ENCODE assay signal across 16 cellular contexts in genomic region chr3:27228805-27229204, GRCh38.
DNase-seq lines count a peak whose midpoint lies in the region; ATAC-seq, FAIRE-seq and TF ChIP-seq lines count a peak whose summit lies in the region.
"Had no signal": no experiment of that assay in that cellular context is flagged by ENCODE, and none has a peak within 500 bp of the region (broad histone marks: within the 10 kb centered on the region; RNA-seq: fewer than 3 reads in every experiment).

No MANE protein-coding gene starts in this region.

- H3K4me3 Mint-ChIP-seq in T-helper 17 cell, result no peak overlapping the region
- H3K4me3 Mint-ChIP-seq: stimulated activated naive B cell treated with anti-CD40 and anti-IgM and Interleukin-4, amounts not matched to agents 10 μg/mL and 1 μg/mL and 100 μg/mL, for 72 hours had no signal

- ATAC-seq in GM21529 (IDR thresholded peaks at IDR 0.05; ENCODE audit: unreplicated experiment) (peak; percentile 70), HG02763 (IDR thresholded peaks at IDR 0.05; ENCODE audit: unreplicated experiment) (no peak), HG02588 (IDR thresholded peaks at IDR 0.05; ENCODE audit: unreplicated experiment) (no peak), HG03439 (IDR thresholded peaks at IDR 0.05; ENCODE audit: unreplicated experiment) (no peak), T-helper 17 cell (no peak)
- ATAC-seq: heart left ventricle; pancreas; stimulated activated naive B cell treated with anti-CD40 and anti-IgM and Interleukin-4, amounts not matched to agents 10 μg/mL and 1 μg/mL and 100 μg/mL, for 72 hours had no signal

- no peaks in the 10 kb centered on the region for H3K9me3 ChIP-seq in H1 (ENCODE audit: insufficient read depth in 2 of 2, low read depth in 1 of 2, low read length in 1 of 2)
- H3K9me3 ChIP-seq in T-helper 17 cell (ENCODE audit: control insufficient read depth, low read length, poor library complexity, severe bottlenecking), result no peaks in the 10 kb centered on the region
- H3K9me3 ChIP-seq: pancreas, uterus had no signal

- H3K4me1 Mint-ChIP-seq in T-helper 17 cell, result no peaks in the 10 kb centered on the region
- H3K4me1 Mint-ChIP-seq: stimulated activated naive B cell treated with anti-CD40 and anti-IgM and Interleukin-4, amounts not matched to agents 10 μg/mL and 1 μg/mL and 100 μg/mL, for 72 hours had no signal

- H3K4me1 ChIP-seq in H1 (replicated peaks in 1 of 4; ENCODE audit: control insufficient read depth in 3 of 4, insufficient read depth in 4 of 4, low read length in 3 of 4), result no peaks in the 10 kb centered on the region
- H3K4me1 ChIP-seq: pancreas, uterus had no signal

- no peak overlapping the region for H4K91ac ChIP-seq in H1 (replicated peaks; ENCODE audit: insufficient read length, low read length)

- H3K27ac ChIP-seq in C4-2B (no peak overlapping the region), H1 (ENCODE audit: low read depth, low read length) (no peak overlapping the region)
- H3K27ac ChIP-seq: heart left ventricle, pancreas, uterus had no signal

- H3K27me3 ChIP-seq in H1 (replicated peaks in 1 of 4; ENCODE audit: control insufficient read depth in 3 of 4, extremely low read depth in 1 of 4, insufficient read depth in 3 of 4, low read length in 3 of 4), result no peaks in the 10 kb centered on the region
- H3K27me3 ChIP-seq: heart left ventricle, pancreas, uterus had no signal

- no peak overlapping the region for H2BK12ac ChIP-seq in H1 (ENCODE audit: low read depth, low read length)

- H2AFZ ChIP-seq in H1 (ENCODE audit: low read length), result no peak overlapping the region

- peak; percentile 69 for FAIRE-seq in H1 (lab: Jason Lieb, UNC)
- FAIRE-seq: RCC 7860 had no signal

- no peak overlapping the region for H3K9ac ChIP-seq in H1 (replicated peaks in 1 of 4; ENCODE audit: extremely low read depth in 1 of 4, low read depth in 3 of 4, low read length in 3 of 4)

- no peak overlapping the region for H2BK15ac ChIP-seq in H1 (ENCODE audit: low read length)

- no peaks in the 10 kb centered on the region for H3K27me3 Mint-ChIP-seq in T-helper 17 cell
- H3K27me3 Mint-ChIP-seq: stimulated activated naive B cell treated with anti-CD40 and anti-IgM and Interleukin-4, amounts not matched to agents 10 μg/mL and 1 μg/mL and 100 μg/mL, for 72 hours had no signal

- H3K79me1 ChIP-seq in H1 (ENCODE audit: low read depth, low read length), result no peaks in the 10 kb centered on the region

- peak in 1 of 2 experiments; percentile 23 for DNase-seq in H1 (ENCODE audit: low read depth in 1 of 2, low spot score in 2 of 2)
- DNase-seq in T-helper 17 cell, result no peak
- DNase-seq: activated CD8-positive, alpha-beta memory T cell treated with anti-CD3 and anti-CD28 coated beads, Interleukin-2, amount 50 U/mL, for 48 hours; amniotic stem cell; heart left ventricle; pancreas; stimulated activated CD4-positive, alpha-beta T cell treated with anti-CD3 and anti-CD28 coated beads, Interleukin-2, amount 100 ng/mL, for 24 hours; stimulated activated naive B cell treated with anti-CD40 and anti-IgM and Interleukin-4, amounts not matched to agents 10 μg/mL and 1 μg/mL and 100 μg/mL, for 72 hours; uterus had no signal

- WGBS in H1 (ENCODE audit: extremely low coverage in 1 of 2, insufficient coverage in 1 of 2, insufficient read length in 1 of 2, insufficient replicate concordance in 2 of 2, low coverage in 1 of 2, low lambda C conversion rate in 2 of 2, missing lambda C conversion rate in 1 of 2), 2 experiments, result 33% methylated on average over 2 of the region's 2 CpGs; no CpG with 5 or more reads in 1 of the 2 experiments

- no peak overlapping the region for H2BK20ac ChIP-seq in H1 (ENCODE audit: low read length)

- H3K79me2 ChIP-seq in H1 (ENCODE audit: control insufficient read depth in 1 of 2, insufficient read depth in 2 of 2, low read length in 2 of 2), result no peaks in the 10 kb centered on the region

- POLR2A ChIA-PET in H1 (lab: Charles Lee; ENCODE audit: partially characterized antibody), result no interaction called here

- no peaks in the 10 kb centered on the region for H3K23me2 ChIP-seq in H1 (ENCODE audit: low read depth, low read length)

- no peak overlapping the region for H2BK5ac ChIP-seq in H1 (ENCODE audit: low read depth, low read length)

- H3K18ac ChIP-seq in H1 (ENCODE audit: extremely low read depth, low read length), result no peak overlapping the region

- H3K36me3 Mint-ChIP-seq in T-helper 17 cell (ENCODE audit: low read depth), result no peaks in the 10 kb centered on the region

- H2BK120ac ChIP-seq in H1 (replicated peaks; ENCODE audit: low read depth, low read length), result no peak overlapping the region

- no peak overlapping the region for H3K56ac ChIP-seq in H1 (replicated peaks; ENCODE audit: insufficient read length, low read depth, low read length)

- peak; percentile 11; the same call in 1 of the 2 replicates for TF ChIP-seq RAD21 in Ishikawa (IDR thresholded peaks at IDR 0.05; ENCODE audit: low read depth)
- peak; percentile 56 to 69 for TF ChIP-seq RAD21 in H1 (IDR thresholded peaks at IDR 0.05 in 1 of 2, conservative IDR thresholded peaks at IDR 0.05 in 1 of 2; ENCODE audit: low read depth in 2 of 2, low read length in 2 of 2)

- no peaks in the 10 kb centered on the region for H3K36me3 ChIP-seq in H1 (ENCODE audit: control insufficient read depth in 2 of 4, insufficient read depth in 4 of 4, low read length in 3 of 4)
- H3K36me3 ChIP-seq: heart left ventricle, pancreas, uterus had no signal

- H4K8ac ChIP-seq in H1 (ENCODE audit: extremely low read depth, insufficient read depth, low read length), result no peak overlapping the region

- TF ChIP-seq POLR2A in H1 (IDR thresholded peaks at IDR 0.05; ENCODE audit: control extremely low read depth in 1 of 2, low read depth in 2 of 2, low read length in 2 of 2), result no peak

- H3K4me3 ChIP-seq in H1 (ENCODE audit: extremely low read depth in 1 of 4, insufficient read depth in 2 of 4, low read depth in 3 of 4, low read length in 4 of 4), result no peak overlapping the region
- H3K4me3 ChIP-seq: heart left ventricle, pancreas, uterus had no signal

- TF ChIP-seq CTCF in C4-2B (conservative IDR thresholded peaks at IDR 0.05), result peak; percentile 38
- peak; percentile 14 to 95 (median 69) for TF ChIP-seq CTCF in H1 (IDR thresholded peaks at IDR 0.05; ENCODE audit: control extremely low read depth in 1 of 3, insufficient read depth in 1 of 3, low read depth in 1 of 3, low read length in 3 of 3)

- no peak overlapping the region for H3K4me2 ChIP-seq in H1 (ENCODE audit: insufficient read depth in 1 of 2, low read depth in 2 of 2, low read length in 2 of 2)

- no peak overlapping the region for H3K14ac ChIP-seq in H1 (ENCODE audit: insufficient read length)

- no peak overlapping the region for H3K27ac Mint-ChIP-seq in T-helper 17 cell
- H3K27ac Mint-ChIP-seq: stimulated activated naive B cell treated with anti-CD40 and anti-IgM and Interleukin-4, amounts not matched to agents 10 μg/mL and 1 μg/mL and 100 μg/mL, for 72 hours had no signal

- H4K20me1 ChIP-seq in H1 (replicated peaks in 1 of 2; ENCODE audit: control insufficient read depth in 1 of 2, insufficient read depth in 2 of 2, low read length in 2 of 2), result no peaks in the 10 kb centered on the region

- no peak overlapping the region for H3K23ac ChIP-seq in H1 (ENCODE audit: insufficient read length)

- H4K5ac ChIP-seq in H1 (ENCODE audit: insufficient read length, low read depth, low read length), result no peak overlapping the region

- no peak overlapping the region for H2AK5ac ChIP-seq in H1 (ENCODE audit: low read depth, low read length)

- H3K4ac ChIP-seq in H1 (replicated peaks; ENCODE audit: insufficient read length, low read depth, low read length), result no peak overlapping the region

- TF ChIP-seq EP300 in Ishikawa (IDR thresholded peaks at IDR 0.05; ENCODE audit: borderline replicate concordance) (no peak), H1 (IDR thresholded peaks at IDR 0.05; ENCODE audit: borderline replicate concordance in 1 of 2, low read depth in 2 of 2, low read length in 2 of 2) (no peak)

- CTCF ChIA-PET in H1 (lab: Charles Lee; ENCODE audit: partially characterized antibody), result interaction anchor here (0.6 to 2.6 kb wide), 43 partner anchors 9 to 630 kb away, joined by 3 to 23 read pairs (median 4); no protein-coding TSS in a partner anchor

TF ChIP-seq in Ishikawa, 13 proteins besides CTCF, POLR2A, EP300 and RAD21 (continues in another document):
- TF ChIP-seq TAF1 (IDR thresholded peaks at IDR 0.05; ENCODE audit: low read depth) (no peak), CREB1 (IDR thresholded peaks at IDR 0.05; ENCODE audit: low read depth) (no peak), TCF12 (IDR thresholded peaks at IDR 0.05; ENCODE audit: low read depth) (no peak), FOXM1 (IDR thresholded peaks at IDR 0.05; ENCODE audit: borderline replicate concordance, low read depth) (no peak), ZBTB7A (IDR thresholded peaks at IDR 0.05; ENCODE audit: low read depth) (no peak), USF1 (IDR thresholded peaks at IDR 0.05) (no peak)

TF ChIP-seq in H1, 55 proteins besides CTCF, POLR2A, EP300 and RAD21:
- TF ChIP-seq GTF2F1 (IDR thresholded peaks at IDR 0.05; ENCODE audit: borderline replicate concordance, low read depth, low read length) (no peak), ZNF274 (IDR thresholded peaks at IDR 0.05; ENCODE audit: borderline replicate concordance, extremely low read depth, low read length) (no peak), JUND (IDR thresholded peaks at IDR 0.05; ENCODE audit: low read length) (peak; percentile 28; the same call in 1 of the 2 replicates), CBX8 (IDR thresholded peaks at IDR 0.05; ENCODE audit: borderline replicate concordance, low read depth, low read length) (no peak), TEAD4 (IDR thresholded peaks at IDR 0.05; ENCODE audit: low read depth, low read length) (no peak), YY1 (IDR thresholded peaks at IDR 0.05; ENCODE audit: low read depth, low read length) (0 out of 2 replicates have a peak, but pooled peaks have one; percentile 29), PHF8 (conservative IDR thresholded peaks at IDR 0.05; ENCODE audit: low read depth, low read length) (no peak), BCL11A (IDR thresholded peaks at IDR 0.05; ENCODE audit: low read depth in 2 of 2, low read length in 2 of 2) (no peak)
